ENCODE assay signal across 17 cellular contexts in genomic region chr7:2471022-2471329, GRCh38. TPM values are rescaled to one million over a fixed set of nuclear protein-coding genes. Genes with fewer than 3 reads are reported as not detected.
DNase-seq lines count a peak whose midpoint lies in the region; TF ChIP-seq lines count a peak whose summit lies in the region.
"Had no signal": no experiment of that assay in that cellular context is flagged by ENCODE, and none has a peak within 500 bp of the region (broad histone marks: within the 10 kb centered on the region; RNA-seq: fewer than 3 reads in every experiment).

No MANE protein-coding gene starts in this region.

- CTCF ChIA-PET in mammary epithelial cell (lab: Charles Lee; ENCODE audit: low non-redundant PET), result interaction anchor here (0.6 kb wide), 1 partner anchor 210 kb away, joined by 3 read pairs; no protein-coding TSS in a partner anchor
- CTCF ChIA-PET in CD8-positive, alpha-beta memory T cell (lab: Charles Lee), result interaction anchor here (1.0 to 1.5 kb wide), 4 partner anchors 13 to 239 kb away, joined by 3 to 5 read pairs (median 4); no protein-coding TSS in a partner anchor

- H3K36me3 Mint-ChIP-seq in CD8-positive, alpha-beta memory T cell, result no peaks in the 10 kb centered on the region

- peak overlapping the region; percentile 24 for H3K23ac ChIP-seq in mesendoderm (ENCODE audit: low read length)

- no peaks in the 10 kb centered on the region for H4K20me1 ChIP-seq in mammary epithelial cell (ENCODE audit: insufficient read depth, low read length)

- no peak overlapping the region for H3K4me3 Mint-ChIP-seq in CD8-positive, alpha-beta memory T cell

- H2BK5ac ChIP-seq in mesendoderm (ENCODE audit: low read length), result peak overlapping the region; percentile 97

- H3K79me2 ChIP-seq in mammary epithelial cell (ENCODE audit: insufficient read depth, low read length), result no peaks in the 10 kb centered on the region
- no peaks in the 10 kb centered on the region for H3K79me2 ChIP-seq in mesendoderm (ENCODE audit: control insufficient read depth, insufficient read depth, low read length)

- dilution Hi-C loops in mammary epithelial cell (cut with HindIII; ENCODE audit: low sequenced_read_pairs), result no loop called here

- WGBS in mammary epithelial cell (ENCODE audit: low coverage, missing lambda C conversion rate), result 0% methylated on average over 4 of the region's 5 CpGs
- WGBS in mesendoderm (ENCODE audit: extremely low coverage, insufficient coverage, low lambda C conversion rate), result no CpG with 5 or more reads among the region's 5 CpGs

- H2AFZ ChIP-seq in mammary epithelial cell (ENCODE audit: low read depth, low read length), result peak overlapping the region; percentile 43

- H3K4me1 ChIP-seq in mammary epithelial cell (ENCODE audit: insufficient read depth, low read length) (peaks cover 13% of the 10 kb centered on the region), mesendoderm (ENCODE audit: control insufficient read depth, low read depth, low read length) (peaks cover 4% of the 10 kb centered on the region)
- H3K4me1 ChIP-seq in CD8-positive, alpha-beta memory T cell (ENCODE audit: insufficient read depth, low read length), result no peaks in the 10 kb centered on the region

- H3K56ac ChIP-seq in mesendoderm (ENCODE audit: low read length), result peak overlapping the region; percentile 82

- no peaks in the 10 kb centered on the region for H3K9me3 Mint-ChIP-seq in CD8-positive, alpha-beta memory T cell

- peaks cover 3 to 6% of the 10 kb centered on the region in 2 donors for H3K27me3 Mint-ChIP-seq in CD8-positive, alpha-beta memory T cell

- POLR2A ChIA-PET in CD8-positive, alpha-beta memory T cell (lab: Charles Lee), result no interaction called here

- no peak overlapping the region for H3K4me3 ChIP-seq in mammary epithelial cell (replicated peaks in 1 of 3; ENCODE audit: insufficient read depth in 1 of 3, low read depth in 2 of 3, low read length in 3 of 3)
- H3K4me3 ChIP-seq in mesendoderm (ENCODE audit: low read length), result no peak overlapping the region
- H3K4me3 ChIP-seq in CD8-positive, alpha-beta memory T cell (ENCODE audit: low read length), result no peak overlapping the region
- H3K4me3 ChIP-seq: thoracic aorta had no signal

- no peak overlapping the region for H3K27ac ChIP-seq in mammary epithelial cell (ENCODE audit: insufficient read depth, low read depth, low read length)
- peak overlapping the region; percentile 69 for H3K27ac ChIP-seq in mesendoderm (ENCODE audit: low read depth, low read length)
- H3K27ac ChIP-seq in CD8-positive, alpha-beta memory T cell (ENCODE audit: low read depth, low read length), result no peak overlapping the region
- H3K27ac ChIP-seq in substantia nigra (ENCODE audit: low read depth, low read length, poor library complexity, severe bottlenecking), result no peak overlapping the region
- H3K27ac ChIP-seq: 22Rv1, thoracic aorta had no signal

- peak overlapping the region; percentile 5 for H2BK120ac ChIP-seq in mesendoderm (ENCODE audit: low read depth, low read length)

- in situ Hi-C loops in mammary epithelial cell (cut with MboI; ENCODE audit: low sequenced_read_pairs in 2 of 2), result loop anchor here in 1 of 2 donors (25.0 kb wide), 1 partner anchor 216 kb away; the partner anchor contains the start of gene AMZ1

- TF ChIP-seq CTCF in mammary epithelial cell (conservative IDR thresholded peaks at IDR 0.05 in 1 of 2, IDR thresholded peaks at IDR 0.05 in 1 of 2; ENCODE audit: extremely low read depth in 1 of 2, insufficient read depth in 1 of 2, low read depth in 1 of 2, low read length in 2 of 2), result no peak

- no TSS peak for BruUV-seq in mammary epithelial cell (replicated peaks; lab: Mats Ljungman, UMichigan)

- H2BK15ac ChIP-seq in mesendoderm (replicated peaks; ENCODE audit: low read depth), result no peak overlapping the region

- H3K4me2 ChIP-seq in mammary epithelial cell (ENCODE audit: insufficient read depth, low read depth, low read length) (peak overlapping the region; percentile 61), mesendoderm (ENCODE audit: low read length) (no peak overlapping the region)

- H3K9me3 ChIP-seq in mammary epithelial cell (replicated peaks; ENCODE audit: insufficient read depth, low read length), result no peaks in the 10 kb centered on the region
- H3K9me3 ChIP-seq in CD8-positive, alpha-beta memory T cell (ENCODE audit: low read length), result no peaks in the 10 kb centered on the region
- H3K9me3 ChIP-seq: thoracic aorta had no signal

- peak overlapping the region; percentile 92 for H2AK5ac ChIP-seq in mesendoderm (ENCODE audit: low read length)

- intact Hi-C loops in mammary epithelial cell (cut with micrococcal nuclease), result no loop called here

- H3K4me1 Mint-ChIP-seq in CD8-positive, alpha-beta memory T cell, result peaks cover 2 to 5% (median 4%) of the 10 kb centered on the region in 3 donors

- peak; percentile 54 for DNase-seq in DMS 273 (lab: John Stamatoyannopoulos, UW; ENCODE audit: unreplicated experiment)
- DNase-seq in DMS 273 treated with DMSO at 0.1 percent for 48 hours (lab: John Stamatoyannopoulos, UW), result no peak
- peak; percentile 63 for DNase-seq in M059J (ENCODE audit: low read depth)
- DNase-seq in mammary epithelial cell, result peak; percentile 78
- no peak for DNase-seq in mesendoderm
- no peak for DNase-seq in CD8-positive, alpha-beta memory T cell
- no peak for DNase-seq in substantia nigra (lab: John Stamatoyannopoulos, UW)
- DNase-seq in NCI-H2227 (lab: John Stamatoyannopoulos, UW; ENCODE audit: unreplicated experiment), result no peak
- DNase-seq: activated effector memory CD4-positive, alpha-beta T cell treated with Interleukin-2 at 50 U/mL for 16 hours; Calu3; KG1; nucleus accumbens; OCI-M1; T-helper 9 cell had no signal

- H3K27me3 ChIP-seq in mammary epithelial cell (ENCODE audit: insufficient read depth, low read length) (no peaks in the 10 kb centered on the region), mesendoderm (ENCODE audit: insufficient read depth, low read length, poor library complexity) (no peaks in the 10 kb centered on the region)
- H3K27me3 ChIP-seq in CD8-positive, alpha-beta memory T cell (ENCODE audit: insufficient read depth, low read length, poor library complexity, severe bottlenecking), result no peaks in the 10 kb centered on the region

- peak overlapping the region; percentile 97 for H4K5ac ChIP-seq in mesendoderm (ENCODE audit: low read length)

- no peak overlapping the region for H3K9ac ChIP-seq in mammary epithelial cell (ENCODE audit: insufficient read depth, low read length)
- H3K9ac ChIP-seq in mesendoderm (ENCODE audit: low read length), result peak overlapping the region; percentile 17

- H3K18ac ChIP-seq in mesendoderm (ENCODE audit: low read length), result peak overlapping the region; percentile 4

- no peaks in the 10 kb centered on the region for H3K79me1 ChIP-seq in mesendoderm (ENCODE audit: low read length)

- H3K27ac Mint-ChIP-seq in CD8-positive, alpha-beta memory T cell, result peak overlapping the region in 1 of 8 donors; percentile 73

- H3K4ac ChIP-seq in mesendoderm (ENCODE audit: low read depth, low read length), result peak overlapping the region; percentile 74

- H3K36me3 ChIP-seq in mammary epithelial cell (ENCODE audit: insufficient read depth, low read length) (no peaks in the 10 kb centered on the region), mesendoderm (ENCODE audit: control insufficient read depth, insufficient read depth, low read length) (no peaks in the 10 kb centered on the region)
- no peaks in the 10 kb centered on the region for H3K36me3 ChIP-seq in CD8-positive, alpha-beta memory T cell (ENCODE audit: insufficient read depth, low read length)
- H3K36me3 ChIP-seq: thoracic aorta had no signal

- no peak overlapping the region for H4K8ac ChIP-seq in mesendoderm (ENCODE audit: low read depth, low read length)

RNA-seq across cellular contexts. Expression of gene GRIFIN, which starts 5.2 kb away (rescaled TPM):
- total RNA-seq in M059J (2014; rRNA removed; shearing (Covaris generic)), result not detected in 2 replicates
- not detected for total RNA-seq in mammary epithelial cell
- polyA plus RNA-seq in mammary epithelial cell, result not detected
- polyA minus RNA-seq in mammary epithelial cell, result not detected
- not detected for polyA plus RNA-seq in mesendoderm (2013, experiment 1 of 2)
- not detected for polyA plus RNA-seq in mesendoderm (2013, experiment 2 of 2)
- not detected for total RNA-seq in CD8-positive, alpha-beta memory T cell
- not detected for polyA plus RNA-seq in CD8-positive, alpha-beta memory T cell
- total RNA-seq: Calu3, thoracic aorta had no signal
- polyA plus RNA-seq: esophagus had no signal

RNA-seq across cellular contexts. Expression of gene LFNG, which starts 48.6 kb away (rescaled TPM):
- total RNA-seq in M059J (2014; rRNA removed; shearing (Covaris generic)), result 4.9 and 11.9 TPM in 2 replicates
- 100 to 1,000 TPM in 1 of 2 donors, 10 to 100 TPM in 1; 29.7 to 105 TPM for total RNA-seq in mammary epithelial cell
- 35.5 TPM for polyA plus RNA-seq in mammary epithelial cell
- polyA minus RNA-seq in mammary epithelial cell, result 15.9 TPM
- 1.2 TPM for polyA plus RNA-seq in mesendoderm (2013, experiment 1 of 2)
- polyA plus RNA-seq in mesendoderm (2013, experiment 2 of 2), result 1.7 TPM
- total RNA-seq in CD8-positive, alpha-beta memory T cell, result 10 to 100 TPM; 28.0 to 30.8 TPM
- polyA plus RNA-seq in CD8-positive, alpha-beta memory T cell, result 2.0 TPM

Comparison
In these comparisons a context has a peak if more than half of its experiments do, and no peak if none do; other contexts are left out.
1. DNase-seq: peak in DMS 273 (single experiment), M059J (single experiment) and mammary epithelial cell (single experiment); none in DMS 273 treated with DMSO at 0.1 percent for 48 hours (single experiment), mesendoderm (single experiment), CD8-positive, alpha-beta memory T cell (0 of 5), substantia nigra (0 of 49) and NCI-H2227 (single experiment).